In the genomic region with DNA sequence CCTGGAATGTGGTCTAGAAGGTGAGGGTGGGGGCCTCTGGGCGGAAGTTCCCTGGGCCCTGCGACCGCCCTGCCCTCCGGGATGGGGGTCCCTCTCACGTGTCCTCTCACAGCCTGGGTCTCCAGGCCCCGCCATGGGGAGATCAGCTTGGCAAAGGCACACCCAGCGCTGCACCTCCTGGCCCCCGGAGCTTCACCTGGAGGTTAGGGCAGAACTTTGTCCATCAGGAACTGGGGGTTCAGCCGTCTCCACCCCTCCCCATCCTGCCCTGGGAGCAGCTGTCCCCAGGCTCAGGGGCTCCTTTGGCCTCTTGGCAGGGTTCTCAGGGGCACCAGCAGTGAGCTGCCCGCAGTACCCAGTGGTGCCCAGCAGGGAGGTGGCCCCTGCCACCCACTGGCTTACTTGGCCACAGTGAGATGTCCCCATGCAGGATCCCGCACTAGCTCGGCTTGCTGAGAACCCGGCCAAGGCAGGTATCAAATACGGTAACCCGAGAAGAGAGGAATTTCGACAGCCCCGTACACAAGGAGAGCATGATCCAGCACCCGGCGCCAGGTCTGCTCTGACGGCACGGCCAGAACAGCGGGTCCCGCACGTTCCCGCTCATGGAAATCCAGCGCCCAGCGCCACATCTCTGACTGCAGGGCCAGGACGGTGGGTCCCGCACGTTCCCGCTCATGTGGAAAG, we compare ENCODE assay signal across 12 cellular contexts. TPM values are rescaled to one million over a fixed set of nuclear protein-coding genes. Genes with fewer than 3 reads are reported as not detected.
DNase-seq lines count a peak whose midpoint lies in the region; ATAC-seq and TF ChIP-seq lines count a peak whose summit lies in the region.
"Had no signal": no experiment of that assay in that cellular context is flagged by ENCODE, and none has a peak within 500 bp of the region (broad histone marks: within the 10 kb centered on the region; RNA-seq: fewer than 3 reads in every experiment).

No MANE protein-coding gene starts in this region.

- no peak overlapping the region for H3K4me3 ChIP-seq in breast epithelium
- no peak overlapping the region for H3K4me3 ChIP-seq in WERI-Rb-1 (ENCODE audit: low read depth, low read length)
- H3K4me3 ChIP-seq in aorta (ENCODE audit: low read length in 2 of 2), result no peak overlapping the region
- no peak overlapping the region for H3K4me3 ChIP-seq in hepatocyte
- H3K4me3 ChIP-seq: coronary artery, suprapubic skin had no signal

- no peaks in the 10 kb centered on the region for H3K9me2 ChIP-seq in hepatocyte (replicated peaks; ENCODE audit: insufficient read depth)

- H2AFZ ChIP-seq in hepatocyte, result no peak overlapping the region

- no peaks in the 10 kb centered on the region for H3K36me3 ChIP-seq in breast epithelium
- no peaks in the 10 kb centered on the region for H3K36me3 ChIP-seq in WERI-Rb-1
- H3K36me3 ChIP-seq in aorta (ENCODE audit: control insufficient read depth in 1 of 2, insufficient read depth in 2 of 2, low read length in 1 of 2), result no peaks in the 10 kb centered on the region
- no peaks in the 10 kb centered on the region for H3K36me3 ChIP-seq in hepatocyte (replicated peaks; ENCODE audit: insufficient read depth, low read depth)
- H3K36me3 ChIP-seq: suprapubic skin had no signal

- BruUV-seq in MCF 10A (replicated peaks; lab: Mats Ljungman, UMichigan), result no TSS peak

- DNase-seq in MCF 10A (ENCODE audit: unreplicated experiment) (no peak), breast epithelium (ENCODE audit: low spot score in 2 of 2) (no peak), WERI-Rb-1 (no peak), left kidney (ENCODE audit: low read depth, low spot score) (peak; percentile 92), aorta (peak in 1 of 2 donors; percentile 44), hepatocyte (ENCODE audit: low spot score) (no peak), DMS114 treated with DMSO at 0.1 percent for 48 hours (lab: John Stamatoyannopoulos, UW; ENCODE audit: unreplicated experiment) (no peak), NCI-H1436 treated with DMSO at 0.1 percent for 48 hours (lab: John Stamatoyannopoulos, UW) (no peak)
- DNase-seq: AML-193 had no signal

- H4K20me1 ChIP-seq in hepatocyte (ENCODE audit: insufficient read depth, poor library complexity, severe bottlenecking), result no peaks in the 10 kb centered on the region

- CTCF ChIA-PET in MCF 10A (lab: Yijun Ruan, JAX), result interaction anchor here (0.6 to 1.1 kb wide), 3 partner anchors 15 to 151 kb away, joined by 3 to 4 read pairs (median 3); no protein-coding TSS in a partner anchor

- H3K36me3 Mint-ChIP-seq in MCF 10A (ENCODE audit: insufficient read depth, unreplicated experiment), result no peaks in the 10 kb centered on the region
- H3K36me3 Mint-ChIP-seq: IgD-negative memory B cell had no signal

- H3K27ac ChIP-seq in breast epithelium (no peak overlapping the region), WERI-Rb-1 (no peak overlapping the region), aorta (ENCODE audit: low read depth in 1 of 2, low read length in 2 of 2) (no peak overlapping the region), hepatocyte (no peak overlapping the region)
- H3K27ac ChIP-seq: coronary artery, suprapubic skin had no signal

- intact Hi-C loops in MCF 10A (cut with micrococcal nuclease) (no loop called here), breast epithelium (cut with DNase I; ENCODE audit: low total_unique reads) (no loop called here), aorta (cut with DNase I) (no loop called here)

- TF ChIP-seq POLR2A in breast epithelium (IDR thresholded peaks at IDR 0.05), result no peak

- H3K9me3 Mint-ChIP-seq in MCF 10A (ENCODE audit: unreplicated experiment), result no peaks in the 10 kb centered on the region

- 40 to 53% methylated on average over 31 of the region's 31 CpGs for WGBS in aorta, 2 donors
- 71% methylated on average over 30 of the region's 31 CpGs for WGBS in hepatocyte (ENCODE audit: low lambda C conversion rate, missing lambda C conversion rate)

- H3K27me3 Mint-ChIP-seq in MCF 10A (ENCODE audit: insufficient read depth, unreplicated experiment), result peaks cover 20% of the 10 kb centered on the region

- H3K27me3 ChIP-seq in breast epithelium (peaks cover 0 to 9% of the 10 kb centered on the region in 2 donors), WERI-Rb-1 (ENCODE audit: insufficient read depth, low read depth, severe bottlenecking) (no peaks in the 10 kb centered on the region), aorta (ENCODE audit: control insufficient read depth in 1 of 2, insufficient read depth in 2 of 2, low read length in 1 of 2) (no peaks in the 10 kb centered on the region), hepatocyte (no peaks in the 10 kb centered on the region)

- ATAC-seq in aorta (ENCODE audit: low FRiP score), result peak; percentile 16

- H3K4me1 ChIP-seq in breast epithelium, result no peaks in the 10 kb centered on the region
- H3K4me1 ChIP-seq in aorta (ENCODE audit: control insufficient read depth in 1 of 2, insufficient read depth in 2 of 2, low read length in 2 of 2), result no peaks in the 10 kb centered on the region
- no peaks in the 10 kb centered on the region for H3K4me1 ChIP-seq in hepatocyte (ENCODE audit: insufficient read depth)

- no peak overlapping the region for H3K27ac Mint-ChIP-seq in MCF 10A (ENCODE audit: low read depth, unreplicated experiment)

- no peak overlapping the region for H3K4me2 ChIP-seq in hepatocyte

- no peaks in the 10 kb centered on the region for H3K79me2 ChIP-seq in hepatocyte

- H3K9me3 ChIP-seq in breast epithelium, result no peaks in the 10 kb centered on the region
- H3K9me3 ChIP-seq in WERI-Rb-1 (ENCODE audit: severe bottlenecking), result peaks cover 8% of the 10 kb centered on the region
- no peaks in the 10 kb centered on the region for H3K9me3 ChIP-seq in aorta (ENCODE audit: control insufficient read depth, low read length)
- no peaks in the 10 kb centered on the region for H3K9me3 ChIP-seq in hepatocyte (ENCODE audit: low read depth)
- H3K9me3 ChIP-seq: suprapubic skin had no signal

- TF ChIP-seq CTCF in MCF 10A (IDR thresholded peaks at IDR 0.05; ENCODE audit: unreplicated experiment) (peak; percentile 25), breast epithelium (IDR thresholded peaks at IDR 0.05) (no peak), WERI-Rb-1 (IDR thresholded peaks at IDR 0.05; ENCODE audit: low read depth, low read length) (peak; percentile 48; the same call in 1 of the 2 replicates), hepatocyte (IDR thresholded peaks at IDR 0.05; ENCODE audit: poor library complexity) (no peak)

- no peak overlapping the region for H3K4me3 Mint-ChIP-seq in MCF 10A (ENCODE audit: unreplicated experiment)
- H3K4me3 Mint-ChIP-seq: IgD-negative memory B cell had no signal

- POLR2A ChIA-PET in MCF 10A (lab: Yijun Ruan, JAX), result interaction anchor here (0.5 to 1.7 kb wide), 3 partner anchors 23 to 940 kb away, joined by 3 to 4 read pairs (median 4); no protein-coding TSS in a partner anchor

- peaks cover 15% of the 10 kb centered on the region for H3K4me1 Mint-ChIP-seq in MCF 10A (ENCODE audit: insufficient read depth, unreplicated experiment)
- H3K4me1 Mint-ChIP-seq: IgD-negative memory B cell had no signal

RNA-seq across cellular contexts. Expression of gene RRP1, which starts 36.7 kb away (rescaled TPM):
- 43.7 and 56.0 TPM in 2 replicates for total RNA-seq in MCF 10A (2022)
- 10 to 100 TPM; 15.4 to 22.9 (median 16.5) TPM for total RNA-seq in breast epithelium
- total RNA-seq in aorta, result 10 to 100 TPM; 17.5 to 18.1 TPM
- polyA plus RNA-seq in aorta, result 10 to 100 TPM in 1 of 2 donors, 1 to 10 TPM in 1; 4.4 to 17.9 TPM
- 20.8 and 24.1 TPM in 2 replicates for total RNA-seq in hepatocyte
- 32.0 and 40.9 TPM in 2 replicates for polyA plus RNA-seq in hepatocyte

RNA-seq across cellular contexts. Expression of gene AGPAT3, which starts 38.9 kb away (rescaled TPM):
- total RNA-seq in MCF 10A (2022), result 58.3 and 70.6 TPM in 2 replicates
- total RNA-seq in breast epithelium, result 10 to 100 TPM; 27.2 to 35.8 (median 28.2) TPM
- 10 to 100 TPM; 36.0 to 45.5 TPM for total RNA-seq in aorta
- 10 to 100 TPM in 1 of 2 donors, 1 to 10 TPM in 1; 8.3 to 11.4 TPM for polyA plus RNA-seq in aorta
- total RNA-seq in hepatocyte, result 51.2 and 63.9 TPM in 2 replicates
- 31.7 and 41.0 TPM in 2 replicates for polyA plus RNA-seq in hepatocyte

RNA-seq across cellular contexts. Expression of gene CSTB, which starts 50.0 kb away (rescaled TPM):
- total RNA-seq in MCF 10A (2022) (60.5 and 75.0 TPM in 2 replicates), breast epithelium (10 to 100 TPM; 12.1 to 16.8 (median 16.8) TPM), aorta (10 to 100 TPM; 30.3 to 44.3 TPM), hepatocyte (24.1 and 30.4 TPM in 2 replicates)
- polyA plus RNA-seq in aorta (10 to 100 TPM; 44.6 to 71.6 TPM), hepatocyte (116 and 120 TPM in 2 replicates)

Comparison
In these comparisons a context has a peak if more than half of its experiments do, and no peak if none do; other contexts are left out.
1. CTCF ChIP-seq: peak in MCF 10A (single experiment) and WERI-Rb-1 (single experiment); none in breast epithelium (0 of 3) and hepatocyte (single experiment).